ENCODE assay signal across 1 cellular context in the genomic region with DNA sequence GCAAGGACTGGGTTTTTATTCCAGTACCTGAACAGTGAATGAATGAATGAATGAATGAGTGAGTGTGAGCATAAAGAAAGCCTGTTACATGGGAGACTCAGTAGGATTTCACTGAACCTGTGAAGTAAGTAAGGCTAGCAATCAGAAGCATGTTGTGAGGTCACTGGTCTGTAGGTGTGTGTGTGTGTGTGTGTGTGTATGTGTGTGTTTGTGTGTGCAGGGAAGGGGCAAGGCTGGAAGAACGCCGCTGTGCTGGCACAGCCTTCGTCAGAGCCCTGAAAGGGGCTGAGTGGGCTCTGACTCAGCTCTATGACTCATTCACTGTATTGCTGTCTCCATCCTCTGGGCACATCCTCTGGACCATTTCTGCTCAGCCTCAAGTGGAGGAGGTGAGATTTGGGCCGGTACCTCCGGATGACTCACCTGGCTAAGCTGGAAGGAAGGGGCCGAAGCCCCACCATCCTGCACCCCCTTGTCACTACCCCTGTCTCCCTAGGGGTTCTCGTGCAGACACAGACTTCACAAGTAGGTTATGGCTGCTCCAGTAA.
TF ChIP-seq lines count a peak whose summit lies in the region.

No MANE protein-coding gene starts in this region.

TF ChIP-seq in GM12878, 131 proteins besides CTCF, POLR2A, EP300 and RAD21 (continued from another document):
- TF ChIP-seq, protein P1, sequence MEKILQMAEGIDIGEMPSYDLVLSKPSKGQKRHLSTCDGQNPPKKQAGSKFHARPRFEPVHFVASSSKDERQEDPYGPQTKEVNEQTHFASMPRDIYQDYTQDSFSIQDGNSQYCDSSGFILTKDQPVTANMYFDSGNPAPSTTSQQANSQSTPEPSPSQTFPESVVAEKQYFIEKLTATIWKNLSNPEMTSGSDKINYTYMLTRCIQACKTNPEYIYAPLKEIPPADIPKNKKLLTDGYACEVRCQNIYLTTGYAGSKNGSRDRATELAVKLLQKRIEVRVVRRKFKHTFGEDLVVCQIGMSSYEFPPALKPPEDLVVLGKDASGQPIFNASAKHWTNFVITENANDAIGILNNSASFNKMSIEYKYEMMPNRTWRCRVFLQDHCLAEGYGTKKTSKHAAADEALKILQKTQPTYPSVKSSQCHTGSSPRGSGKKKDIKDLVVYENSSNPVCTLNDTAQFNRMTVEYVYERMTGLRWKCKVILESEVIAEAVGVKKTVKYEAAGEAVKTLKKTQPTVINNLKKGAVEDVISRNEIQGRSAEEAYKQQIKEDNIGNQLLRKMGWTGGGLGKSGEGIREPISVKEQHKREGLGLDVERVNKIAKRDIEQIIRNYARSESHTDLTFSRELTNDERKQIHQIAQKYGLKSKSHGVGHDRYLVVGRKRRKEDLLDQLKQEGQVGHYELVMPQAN (conservative IDR thresholded peaks at IDR 0.05) = no peak
- TF ChIP-seq, protein P2, sequence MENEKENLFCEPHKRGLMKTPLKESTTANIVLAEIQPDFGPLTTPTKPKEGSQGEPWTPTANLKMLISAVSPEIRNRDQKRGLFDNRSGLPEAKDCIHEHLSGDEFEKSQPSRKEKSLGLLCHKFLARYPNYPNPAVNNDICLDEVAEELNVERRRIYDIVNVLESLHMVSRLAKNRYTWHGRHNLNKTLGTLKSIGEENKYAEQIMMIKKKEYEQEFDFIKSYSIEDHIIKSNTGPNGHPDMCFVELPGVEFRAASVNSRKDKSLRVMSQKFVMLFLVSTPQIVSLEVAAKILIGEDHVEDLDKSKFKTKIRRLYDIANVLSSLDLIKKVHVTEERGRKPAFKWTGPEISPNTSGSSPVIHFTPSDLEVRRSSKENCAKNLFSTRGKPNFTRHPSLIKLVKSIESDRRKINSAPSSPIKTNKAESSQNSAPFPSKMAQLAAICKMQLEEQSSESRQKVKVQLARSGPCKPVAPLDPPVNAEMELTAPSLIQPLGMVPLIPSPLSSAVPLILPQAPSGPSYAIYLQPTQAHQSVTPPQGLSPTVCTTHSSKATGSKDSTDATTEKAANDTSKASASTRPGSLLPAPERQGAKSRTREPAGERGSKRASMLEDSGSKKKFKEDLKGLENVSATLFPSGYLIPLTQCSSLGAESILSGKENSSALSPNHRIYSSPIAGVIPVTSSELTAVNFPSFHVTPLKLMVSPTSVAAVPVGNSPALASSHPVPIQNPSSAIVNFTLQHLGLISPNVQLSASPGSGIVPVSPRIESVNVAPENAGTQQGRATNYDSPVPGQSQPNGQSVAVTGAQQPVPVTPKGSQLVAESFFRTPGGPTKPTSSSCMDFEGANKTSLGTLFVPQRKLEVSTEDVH (IDR thresholded peaks at IDR 0.05; ENCODE audit: low read depth, partially characterized antibody) = no peak
- no peak for TF ChIP-seq TAF1 (IDR thresholded peaks at IDR 0.05; ENCODE audit: borderline replicate concordance, low read depth, low read length)
- TF ChIP-seq, protein P3, sequence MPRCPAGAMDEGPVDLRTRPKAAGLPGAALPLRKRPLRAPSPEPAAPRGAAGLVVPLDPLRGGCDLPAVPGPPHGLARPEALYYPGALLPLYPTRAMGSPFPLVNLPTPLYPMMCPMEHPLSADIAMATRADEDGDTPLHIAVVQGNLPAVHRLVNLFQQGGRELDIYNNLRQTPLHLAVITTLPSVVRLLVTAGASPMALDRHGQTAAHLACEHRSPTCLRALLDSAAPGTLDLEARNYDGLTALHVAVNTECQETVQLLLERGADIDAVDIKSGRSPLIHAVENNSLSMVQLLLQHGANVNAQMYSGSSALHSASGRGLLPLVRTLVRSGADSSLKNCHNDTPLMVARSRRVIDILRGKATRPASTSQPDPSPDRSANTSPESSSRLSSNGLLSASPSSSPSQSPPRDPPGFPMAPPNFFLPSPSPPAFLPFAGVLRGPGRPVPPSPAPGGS (IDR thresholded peaks at IDR 0.05; ENCODE audit: borderline replicate concordance, insufficient read depth, low read depth, low read length, poor library complexity, severe bottlenecking) = peak; percentile 77
- no peak for TF ChIP-seq EED (IDR thresholded peaks at IDR 0.05; ENCODE audit: low read depth)
- TF ChIP-seq, protein P4, sequence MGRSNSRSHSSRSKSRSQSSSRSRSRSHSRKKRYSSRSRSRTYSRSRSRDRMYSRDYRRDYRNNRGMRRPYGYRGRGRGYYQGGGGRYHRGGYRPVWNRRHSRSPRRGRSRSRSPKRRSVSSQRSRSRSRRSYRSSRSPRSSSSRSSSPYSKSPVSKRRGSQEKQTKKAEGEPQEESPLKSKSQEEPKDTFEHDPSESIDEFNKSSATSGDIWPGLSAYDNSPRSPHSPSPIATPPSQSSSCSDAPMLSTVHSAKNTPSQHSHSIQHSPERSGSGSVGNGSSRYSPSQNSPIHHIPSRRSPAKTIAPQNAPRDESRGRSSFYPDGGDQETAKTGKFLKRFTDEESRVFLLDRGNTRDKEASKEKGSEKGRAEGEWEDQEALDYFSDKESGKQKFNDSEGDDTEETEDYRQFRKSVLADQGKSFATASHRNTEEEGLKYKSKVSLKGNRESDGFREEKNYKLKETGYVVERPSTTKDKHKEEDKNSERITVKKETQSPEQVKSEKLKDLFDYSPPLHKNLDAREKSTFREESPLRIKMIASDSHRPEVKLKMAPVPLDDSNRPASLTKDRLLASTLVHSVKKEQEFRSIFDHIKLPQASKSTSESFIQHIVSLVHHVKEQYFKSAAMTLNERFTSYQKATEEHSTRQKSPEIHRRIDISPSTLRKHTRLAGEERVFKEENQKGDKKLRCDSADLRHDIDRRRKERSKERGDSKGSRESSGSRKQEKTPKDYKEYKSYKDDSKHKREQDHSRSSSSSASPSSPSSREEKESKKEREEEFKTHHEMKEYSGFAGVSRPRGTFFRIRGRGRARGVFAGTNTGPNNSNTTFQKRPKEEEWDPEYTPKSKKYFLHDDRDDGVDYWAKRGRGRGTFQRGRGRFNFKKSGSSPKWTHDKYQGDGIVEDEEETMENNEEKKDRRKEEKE (IDR thresholded peaks at IDR 0.05) = no peak
- no peak for TF ChIP-seq PAX8 (IDR thresholded peaks at IDR 0.05)
